In genomic region chr5:78601622-78602314, GRCh38 we compare ENCODE assay signal across 19 cellular contexts. TPM values are rescaled to one million over a fixed set of nuclear protein-coding genes. Genes with fewer than 3 reads are reported as not detected.
DNase-seq lines count a peak whose midpoint lies in the region; ATAC-seq, FAIRE-seq and TF ChIP-seq lines count a peak whose summit lies in the region.
"Had no signal": no experiment of that assay in that cellular context is flagged by ENCODE, and none has a peak within 500 bp of the region (broad histone marks: within the 10 kb centered on the region; RNA-seq: fewer than 3 reads in every experiment).

No MANE protein-coding gene starts in this region.

- peaks cover 21% of the 10 kb centered on the region for H3K4me1 ChIP-seq in IMR-90 (ENCODE audit: control insufficient read depth, insufficient read depth, low read length)
- H3K4me1 ChIP-seq in fibroblast of lung (ENCODE audit: control insufficient read depth, extremely low read depth, insufficient read depth, low read length), result peaks cover 29% of the 10 kb centered on the region
- peaks cover 0 to 16% (median 6%) of the 10 kb centered on the region in 3 donors for H3K4me1 ChIP-seq in pancreas
- H3K4me1 ChIP-seq in CD4-positive, alpha-beta memory T cell (ENCODE audit: insufficient read depth, low read length), result no peaks in the 10 kb centered on the region
- H3K4me1 ChIP-seq: BLaER1 had no signal

- 0 out of 2 replicates have a peak, but pooled peaks cover 7% of the 10 kb centered on the region for H4K20me1 ChIP-seq in IMR-90 (ENCODE audit: insufficient read depth, low read length)
- no peaks in the 10 kb centered on the region for H4K20me1 ChIP-seq in fibroblast of lung (ENCODE audit: control insufficient read depth, extremely low read depth, insufficient read depth, low read length)
- H4K20me1 ChIP-seq: BLaER1 had no signal

- BruUV-seq in Calu3 (replicated peaks; lab: Mats Ljungman, UMichigan) (no TSS peak), IMR-90 (replicated peaks; lab: Mats Ljungman, UMichigan) (no TSS peak)

- peak; percentile 22 for ATAC-seq in IMR-90 (ENCODE audit: low read depth)
- ATAC-seq in pancreas, result peak in 3 of 4 donors; percentile 43 to 73 (median 45)
- ATAC-seq in HG03457 (IDR thresholded peaks at IDR 0.05; ENCODE audit: unreplicated experiment), result no peak
- no peak for ATAC-seq in HG03520 (IDR thresholded peaks at IDR 0.05; ENCODE audit: unreplicated experiment)
- ATAC-seq: activated CD8-positive, alpha-beta T cell treated with anti-CD3 and anti-CD28 coated beads, Interleukin-2, amount 10 ng/mL, durations not matched to agents 7 days and 5 days; esophagus mucosa; stimulated activated effector memory CD8-positive, alpha-beta T cell treated with anti-CD3 and anti-CD28 coated beads, Interleukin-12 subunit alpha, Interleukin-12 subunit beta, amount 100 ng/mL, for 72 hours had no signal

- peaks cover 18% of the 10 kb centered on the region for H3K9me1 ChIP-seq in IMR-90 (ENCODE audit: insufficient read depth, low read length)

- H3K4ac ChIP-seq in IMR-90 (ENCODE audit: low read depth, low read length), result peak overlapping the region; percentile 71; the same call in 1 of the 2 replicates

- H3K79me1 ChIP-seq in IMR-90 (ENCODE audit: low read depth in 1 of 2, low read length in 2 of 2), result peaks cover 10 to 55% of the 10 kb centered on the region in 2 experiments

- peak overlapping the region; percentile 90 for H2BK5ac ChIP-seq in IMR-90 (ENCODE audit: low read depth, low read length, poor library complexity, severe bottlenecking)

- 0 out of 2 replicates have a peak overlapping the region, but pooled peaks have one; percentile 17 for H3K9ac ChIP-seq in IMR-90 (ENCODE audit: low read depth, low read length)
- no peak overlapping the region for H3K9ac ChIP-seq in fibroblast of lung (ENCODE audit: insufficient read depth, low read length)
- H3K9ac ChIP-seq: BLaER1 had no signal

- H2AFZ ChIP-seq in IMR-90 (replicated peaks; ENCODE audit: low read length, poor library complexity) (peak overlapping the region; percentile 17), fibroblast of lung (ENCODE audit: low read length) (no peak overlapping the region)

- H3K18ac ChIP-seq in IMR-90 (ENCODE audit: low read depth, low read length), result peak overlapping the region; percentile 86

- H2AK9ac ChIP-seq in IMR-90 (replicated peaks; ENCODE audit: low read depth, low read length, poor library complexity), result peak overlapping the region; percentile 46

- POLR2A ChIA-PET in IMR-90 (lab: Charles Lee; ENCODE audit: unreplicated experiment), result no interaction called here
- POLR2A ChIA-PET in CD4-positive, alpha-beta memory T cell (lab: Charles Lee; ENCODE audit: partially characterized antibody), result no interaction called here

- no CpG with 5 or more reads among the region's 3 CpGs for WGBS in IMR-90 (ENCODE audit: extremely low coverage in 2 of 2, insufficient read length in 1 of 2), 2 experiments
- WGBS in pancreas, 2 donors, result 80 to 84% methylated on average over 3 of the region's 3 CpGs

- H3K4me3 ChIP-seq in IMR-90 (ENCODE audit: insufficient read depth, low read depth, low read length) (no peak overlapping the region), fibroblast of lung (replicated peaks in 1 of 4; ENCODE audit: control extremely low read depth in 1 of 4, insufficient read depth in 1 of 4, low read depth in 3 of 4, low read length in 4 of 4) (no peak overlapping the region), pancreas (no peak overlapping the region)
- H3K4me3 ChIP-seq in CD4-positive, alpha-beta memory T cell (ENCODE audit: low read length in 2 of 2), result no peak overlapping the region
- H3K4me3 ChIP-seq: BLaER1 had no signal

- peak overlapping the region; percentile 75; the same call in 1 of the 2 replicates for H2AK5ac ChIP-seq in IMR-90 (ENCODE audit: low read depth, low read length)

- H3K27me3 Mint-ChIP-seq in Calu3 (ENCODE audit: unreplicated experiment), result no peaks in the 10 kb centered on the region
- H3K27me3 Mint-ChIP-seq in CD4-positive, alpha-beta memory T cell, result peaks cover 4 to 13% of the 10 kb centered on the region in 2 donors

- H3K27ac Mint-ChIP-seq in Calu3 (ENCODE audit: unreplicated experiment), result peak overlapping the region; percentile 3
- no peak overlapping the region for H3K27ac Mint-ChIP-seq in CD4-positive, alpha-beta memory T cell
- H3K27ac Mint-ChIP-seq: activated CD8-positive, alpha-beta T cell treated with anti-CD3 and anti-CD28 coated beads, Interleukin-2, amount 10 ng/mL, durations not matched to agents 7 days and 5 days; stimulated activated effector memory CD8-positive, alpha-beta T cell treated with anti-CD3 and anti-CD28 coated beads, Interleukin-12 subunit alpha, Interleukin-12 subunit beta, amount 100 ng/mL, for 72 hours; T-helper 2 cell treated with Interferon-gamma antibody and Interleukin-4, amounts not matched to agents 5 μg/mL and 100 μg/mL, for 36 hours had no signal

- no peaks in the 10 kb centered on the region for H3K79me2 ChIP-seq in fibroblast of lung (ENCODE audit: control insufficient read depth, insufficient read depth, low read length)

- peak overlapping the region; percentile 45 for H4K91ac ChIP-seq in IMR-90 (ENCODE audit: insufficient read depth, low read depth, low read length)

- no peak for TF ChIP-seq CTCF in Calu3 (IDR thresholded peaks at IDR 0.05; ENCODE audit: unreplicated experiment)
- TF ChIP-seq CTCF in IMR-90 (conservative IDR thresholded peaks at IDR 0.05; ENCODE audit: low read depth, low read length), result no peak
- TF ChIP-seq CTCF in fibroblast of lung (conservative IDR thresholded peaks at IDR 0.05 in 1 of 2, IDR thresholded peaks at IDR 0.05 in 1 of 2; ENCODE audit: low read depth in 1 of 2, low read length in 2 of 2), result no peak
- TF ChIP-seq CTCF in pancreas (IDR thresholded peaks at IDR 0.05), result no peak

- in situ Hi-C loops in IMR-90 (cut with MboI; ENCODE audit: low sequenced_read_pairs), result no loop called here

- CTCF ChIA-PET in Calu3 (lab: Charles Lee), result interaction anchor here (1.4 kb wide), 1 partner anchor 11 kb away, joined by 4 read pairs; no protein-coding TSS in a partner anchor
- CTCF ChIA-PET in IMR-90 (lab: Yijun Ruan, JAX), result interaction anchor here (0.6 to 0.9 kb wide), 2 partner anchors 36 to 273 kb away, joined by 3 to 7 read pairs; no protein-coding TSS in a partner anchor
- CTCF ChIA-PET in CD4-positive, alpha-beta memory T cell (lab: Charles Lee; ENCODE audit: partially characterized antibody), result no interaction called here

- H3K27me3 ChIP-seq in IMR-90 (ENCODE audit: control insufficient read depth, insufficient read depth, low read length) (no peaks in the 10 kb centered on the region), fibroblast of lung (ENCODE audit: control insufficient read depth, insufficient read depth, low read length) (no peaks in the 10 kb centered on the region), pancreas (no peaks in the 10 kb centered on the region)
- no peaks in the 10 kb centered on the region for H3K27me3 ChIP-seq in CD4-positive, alpha-beta memory T cell (ENCODE audit: insufficient read depth, low read length)
- H3K27me3 ChIP-seq: BLaER1 had no signal

- H3K9me3 Mint-ChIP-seq in Calu3 (ENCODE audit: low read depth, unreplicated experiment), result no peaks in the 10 kb centered on the region
- no peaks in the 10 kb centered on the region for H3K9me3 Mint-ChIP-seq in CD4-positive, alpha-beta memory T cell
- H3K9me3 Mint-ChIP-seq: stimulated activated effector memory CD8-positive, alpha-beta T cell treated with anti-CD3 and anti-CD28 coated beads, Interleukin-12 subunit alpha, Interleukin-12 subunit beta, amount 100 ng/mL, for 72 hours; T-helper 2 cell treated with Interferon-gamma antibody and Interleukin-4, amounts not matched to agents 5 μg/mL and 100 μg/mL, for 36 hours had no signal

- H4K5ac ChIP-seq in IMR-90 (ENCODE audit: low read depth, low read length), result 0 out of 2 replicates have a peak overlapping the region, but pooled peaks have one; percentile 46

- H3K9me3 ChIP-seq in IMR-90 (ENCODE audit: control insufficient read depth, insufficient read depth, low read length), result no peaks in the 10 kb centered on the region
- no peaks in the 10 kb centered on the region for H3K9me3 ChIP-seq in fibroblast of lung (ENCODE audit: control insufficient read depth, insufficient read depth, low read depth, low read length)
- no peaks in the 10 kb centered on the region for H3K9me3 ChIP-seq in pancreas
- H3K9me3 ChIP-seq in CD4-positive, alpha-beta memory T cell (ENCODE audit: control insufficient read depth in 1 of 2, low read length in 2 of 2), result no peaks in the 10 kb centered on the region
- H3K9me3 ChIP-seq: neutrophil had no signal

- peak overlapping the region in 1 of 2 experiments; percentile 41; a peak in 1 of 4 replicates for H4K8ac ChIP-seq in IMR-90 (ENCODE audit: low read depth in 2 of 2, low read length in 2 of 2)

- dilution Hi-C loops in IMR-90 (cut with HindIII; ENCODE audit: low sequenced_read_pairs, unreplicated experiment), result no loop called here

- H2BK120ac ChIP-seq in IMR-90 (ENCODE audit: low read depth, low read length), result peak overlapping the region; percentile 73

- peak overlapping the region; percentile 74 for H3K14ac ChIP-seq in IMR-90 (replicated peaks; ENCODE audit: low read depth, low read length)

- H3K36me3 ChIP-seq in IMR-90 (ENCODE audit: control insufficient read depth, insufficient read depth, low read length) (peaks cover 4% of the 10 kb centered on the region), fibroblast of lung (ENCODE audit: control insufficient read depth, insufficient read depth, low read length) (no peaks in the 10 kb centered on the region), pancreas (no peaks in the 10 kb centered on the region)
- H3K36me3 ChIP-seq in CD4-positive, alpha-beta memory T cell (ENCODE audit: insufficient read depth, low read length), result no peaks in the 10 kb centered on the region
- H3K36me3 ChIP-seq: BLaER1, neutrophil had no signal

- H3K4me1 Mint-ChIP-seq in Calu3 (ENCODE audit: low read depth, unreplicated experiment), result peaks cover 56% of the 10 kb centered on the region
- no peaks in the 10 kb centered on the region for H3K4me1 Mint-ChIP-seq in CD4-positive, alpha-beta memory T cell
- H3K4me1 Mint-ChIP-seq: stimulated activated effector memory CD8-positive, alpha-beta T cell treated with anti-CD3 and anti-CD28 coated beads, Interleukin-12 subunit alpha, Interleukin-12 subunit beta, amount 100 ng/mL, for 72 hours had no signal

- H3K27ac ChIP-seq in IMR-90 (ENCODE audit: insufficient read depth, low read length) (peak overlapping the region; percentile 59), fibroblast of lung (ENCODE audit: insufficient read depth, low read length) (peak overlapping the region; percentile 2), pancreas (peak overlapping the region in 1 of 4 donors; percentile 8)
- no peak overlapping the region for H3K27ac ChIP-seq in CD4-positive, alpha-beta memory T cell (ENCODE audit: low read depth, low read length)
- H3K27ac ChIP-seq: BLaER1, neutrophil had no signal

- H2BK20ac ChIP-seq in IMR-90 (ENCODE audit: low read depth, low read length), result peak overlapping the region; percentile 49; the same call in 1 of the 2 replicates

- H2BK15ac ChIP-seq in IMR-90 (ENCODE audit: low read depth, low read length), result no peak overlapping the region; the same call in 2 of the 3 replicates

- no peak for FAIRE-seq in pancreas (lab: Jason Lieb, UNC)
- FAIRE-seq: islet of Langerhans had no signal

- no peak for TF ChIP-seq POLR2A in IMR-90 (IDR thresholded peaks at IDR 0.05; ENCODE audit: low read depth, low read length)

- H3K23ac ChIP-seq in IMR-90 (ENCODE audit: low read depth, low read length), result no peak overlapping the region; the same call in 1 of the 2 replicates

- H3K56ac ChIP-seq in IMR-90 (ENCODE audit: extremely low read depth, insufficient read depth, low read length), result no peak overlapping the region

- intact Hi-C loops in Calu3 (cut with micrococcal nuclease; ENCODE audit: unreplicated experiment), result loop anchor here (5.0 kb wide), 1 partner anchor 34 kb away; no protein-coding TSS in a partner anchor
- intact Hi-C loops in IMR-90 (cut with micrococcal nuclease), result no loop called here
- intact Hi-C loops in pancreas (cut with DNase I), result no loop called here
- intact Hi-C loops in CD4-positive, alpha-beta memory T cell (cut with micrococcal nuclease), result no loop called here

- no peak for DNase-seq in Calu3
- DNase-seq in IMR-90, result peak; percentile 80
- DNase-seq in fibroblast of lung (ENCODE audit: low read depth in 2 of 2), result peak; percentile 60 to 74
- no peak for DNase-seq in pancreas
- DNase-seq in CD4-positive, alpha-beta memory T cell, result no peak
- no peak for DNase-seq in stimulated activated CD4-positive, alpha-beta T cell treated with anti-CD3 and anti-CD28 coated beads, Interleukin-1b, Interleukin-23, amount 100 ng/mL, for 48 hours
- DNase-seq: activated CD8-positive, alpha-beta T cell treated with anti-CD3 and anti-CD28 coated beads, Interleukin-2, amount 10 ng/mL, durations not matched to agents 7 days and 5 days; activated naive CD4-positive, alpha-beta T cell; central memory CD4-positive, alpha-beta T cell; NCI-H1048; NCI-H2227 treated with DMSO at 0.1 percent for 48 hours had no signal

- no peaks in the 10 kb centered on the region for H3K36me3 Mint-ChIP-seq in Calu3 (ENCODE audit: insufficient read depth, unreplicated experiment)
- H3K36me3 Mint-ChIP-seq in CD4-positive, alpha-beta memory T cell, result no peaks in the 10 kb centered on the region
- H3K36me3 Mint-ChIP-seq: stimulated activated effector memory CD8-positive, alpha-beta T cell treated with anti-CD3 and anti-CD28 coated beads, Interleukin-12 subunit alpha, Interleukin-12 subunit beta, amount 100 ng/mL, for 72 hours had no signal

- H3K4me3 Mint-ChIP-seq in Calu3 (ENCODE audit: low read depth, unreplicated experiment), result no peak overlapping the region
- no peak overlapping the region for H3K4me3 Mint-ChIP-seq in CD4-positive, alpha-beta memory T cell
- H3K4me3 Mint-ChIP-seq: activated CD8-positive, alpha-beta T cell treated with anti-CD3 and anti-CD28 coated beads, Interleukin-2, amount 10 ng/mL, durations not matched to agents 7 days and 5 days; stimulated activated effector memory CD8-positive, alpha-beta T cell treated with anti-CD3 and anti-CD28 coated beads, Interleukin-12 subunit alpha, Interleukin-12 subunit beta, amount 100 ng/mL, for 72 hours; T-helper 2 cell treated with Interferon-gamma antibody and Interleukin-4, amounts not matched to agents 5 μg/mL and 100 μg/mL, for 36 hours had no signal

- H3K4me2 ChIP-seq in IMR-90 (ENCODE audit: low read depth, low read length) (peak overlapping the region; percentile 48; the same call in 1 of the 2 replicates), fibroblast of lung (ENCODE audit: extremely low read depth, insufficient read depth, low read length) (no peak overlapping the region)
- H3K4me2 ChIP-seq: BLaER1 had no signal

- TF ChIP-seq RAD21 in IMR-90 (IDR thresholded peaks at IDR 0.05; ENCODE audit: low read length), result no peak

RNA-seq across cellular contexts. Expression of gene LHFPL2, which starts 46.8 kb away (rescaled TPM):
- total RNA-seq in Calu3 (2022) (30.9 and 43.6 TPM in 2 replicates), IMR-90 (2012; rRNA removed) (11.1 and 11.3 TPM in 2 replicates), fibroblast of lung (38.8 and 51.4 TPM in 2 replicates), pancreas (10 to 100 TPM; 10.7 to 28.4 (median 15.3) TPM)
- polyA plus RNA-seq in IMR-90 (2012; rRNA removed) (5.0 and 6.5 TPM in 2 replicates), fibroblast of lung (13.7 and 27.4 TPM in 2 replicates), pancreas (1 to 10 TPM; 4.0 to 5.0 TPM)
- 3.8 and 6.1 TPM in 2 replicates for polyA plus RNA-seq in IMR-90 (2012; cell fraction: cytosol; rRNA removed)
- polyA plus RNA-seq in IMR-90 (2012; cell fraction: nucleus; rRNA removed; ENCODE audit: low replicate concordance), result 4.8 and 12.1 TPM in 2 replicates
- 14.6 and 32.5 TPM in 2 replicates for polyA plus RNA-seq in fibroblast of lung (2012)
- polyA minus RNA-seq in fibroblast of lung (ENCODE audit: low replicate concordance), result 13.7 and 57.6 TPM in 2 replicates
- 1 to 10 TPM; 2.7 TPM for total RNA-seq in CD4-positive, alpha-beta memory T cell
- polyA plus RNA-seq in CD4-positive, alpha-beta memory T cell, result under 1 TPM; 0.25 to 0.40 TPM

Comparison
In these comparisons a context has a peak if more than half of its experiments do, and no peak if none do; other contexts are left out.
1. DNase-seq: peak in IMR-90 (single experiment) and fibroblast of lung (2 of 2); none in Calu3 (single experiment), pancreas (0 of 6), CD4-positive, alpha-beta memory T cell (0 of 5) and stimulated activated CD4-positive, alpha-beta T cell treated with anti-CD3 and anti-CD28 coated beads, Interleukin-1b, Interleukin-23, amount 100 ng/mL, for 48 hours (single experiment).
2. ATAC-seq: peak in IMR-90 (single experiment) and pancreas (3 of 4); none in HG03457 (single experiment) and HG03520 (single experiment).